ENCODE assay signal across 13 cellular contexts in the genomic region with DNA sequence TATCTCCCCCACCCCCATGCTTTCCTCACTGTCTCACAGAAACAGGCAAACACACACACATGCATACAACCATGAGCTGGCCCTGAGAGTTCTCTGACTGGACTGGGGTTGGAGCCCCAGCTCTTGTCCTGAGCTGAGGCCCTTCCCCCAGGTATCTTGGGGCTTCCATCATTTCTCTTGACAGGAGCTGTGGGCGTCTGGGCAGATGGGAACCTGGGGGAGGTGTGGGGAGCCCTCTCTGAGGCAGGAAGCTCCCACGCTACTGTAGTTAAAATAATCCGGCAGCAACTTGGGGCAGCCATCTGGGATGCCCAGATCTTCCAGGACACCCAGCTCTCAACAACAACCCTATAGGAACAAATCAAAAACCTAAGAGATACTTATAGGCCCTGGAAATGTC. TPM values are rescaled to one million over a fixed set of nuclear protein-coding genes. Genes with fewer than 3 reads are reported as not detected.
A peak's percentile ranks its signal among the peaks of the same experiment; 100 is the strongest.
DNase-seq lines count a peak whose midpoint lies in the region; ATAC-seq and TF ChIP-seq lines count a peak whose summit lies in the region.
"Had no signal": no experiment of that assay in that cellular context is flagged by ENCODE, and none has a peak within 500 bp of the region (broad histone marks: within the 10 kb centered on the region; RNA-seq: fewer than 3 reads in every experiment).

No MANE protein-coding gene starts in this region.

- H3K4me3 Mint-ChIP-seq in CD14-positive monocyte (peak overlapping the region; percentile 31 to 88), memory B cell (peak overlapping the region; percentile 25)
- H3K4me3 Mint-ChIP-seq: central memory CD8-positive, alpha-beta T cell; mesothelial cell of epicardium had no signal

- H3K9me3 ChIP-seq in WERI-Rb-1 (ENCODE audit: severe bottlenecking) = no peaks in the 10 kb centered on the region
- H3K9me3 ChIP-seq: Peyer's patch had no signal

- H3K36me3 Mint-ChIP-seq in CD14-positive monocyte (no peaks in the 10 kb centered on the region), memory B cell (no peaks in the 10 kb centered on the region)
- H3K36me3 Mint-ChIP-seq: mesothelial cell of epicardium had no signal

- peaks cover 71% of the 10 kb centered on the region for H3K4me1 Mint-ChIP-seq in CD14-positive monocyte
- H3K4me1 Mint-ChIP-seq in memory B cell = peaks cover 35% of the 10 kb centered on the region

- no peak for TF ChIP-seq CTCF in CD14-positive monocyte (IDR thresholded peaks at IDR 0.05)
- TF ChIP-seq CTCF in GM06990 (IDR thresholded peaks at IDR 0.05; ENCODE audit: insufficient read depth, low read length, poor library complexity, severe bottlenecking) = no peak
- TF ChIP-seq CTCF in WERI-Rb-1 (IDR thresholded peaks at IDR 0.05; ENCODE audit: low read depth, low read length) = no peak

- peaks cover 1 to 2% (median 1%) of the 10 kb centered on the region in 3 donors for H3K27me3 Mint-ChIP-seq in CD14-positive monocyte (ENCODE audit: low read depth in 3 of 3)
- H3K27me3 Mint-ChIP-seq in memory B cell = no peaks in the 10 kb centered on the region
- H3K27me3 Mint-ChIP-seq: central memory CD8-positive, alpha-beta T cell had no signal

- no peak for DNase-seq in CD14-positive monocyte (ENCODE audit: low spot score)
- DNase-seq in GM06990 (ENCODE audit: extremely low read depth, insufficient read length) = no peak
- peak; percentile 98 for DNase-seq in WERI-Rb-1
- DNase-seq in memory B cell (ENCODE audit: low spot score in 2 of 2) = no peak
- DNase-seq in nucleus accumbens (lab: John Stamatoyannopoulos, UW) = no peak
- DNase-seq: GOT3; Peyer's patch; stimulated activated naive CD4-positive, alpha-beta T cell treated with Interleukin-2 at 50 U/mL for 16 hours had no signal

- peaks cover 0 to 2% (median 0%) of the 10 kb centered on the region in 7 donors for H3K9me3 Mint-ChIP-seq in CD14-positive monocyte
- H3K9me3 Mint-ChIP-seq in memory B cell = no peaks in the 10 kb centered on the region
- H3K9me3 Mint-ChIP-seq: central memory CD8-positive, alpha-beta T cell; mesothelial cell of epicardium had no signal

- H3K36me3 ChIP-seq in GM06990 (ENCODE audit: control insufficient read depth, insufficient read depth, low read length) (no peaks in the 10 kb centered on the region), WERI-Rb-1 (peaks cover 24% of the 10 kb centered on the region)
- H3K36me3 ChIP-seq: Peyer's patch had no signal

- H3K27me3 ChIP-seq in GM06990 (replicated peaks; ENCODE audit: control insufficient read depth, insufficient read depth, low read length) (no peaks in the 10 kb centered on the region), WERI-Rb-1 (ENCODE audit: insufficient read depth, low read depth, severe bottlenecking) (no peaks in the 10 kb centered on the region)
- H3K27me3 ChIP-seq: Peyer's patch had no signal

- peak overlapping the region; percentile 89 for H3K27ac ChIP-seq in WERI-Rb-1

- peak overlapping the region in 5 of 7 donors; percentile 16 to 74 (median 26) for H3K27ac Mint-ChIP-seq in CD14-positive monocyte
- H3K27ac Mint-ChIP-seq in memory B cell = peak overlapping the region; percentile 62

- no peak for ATAC-seq in memory B cell (ENCODE audit: low read depth)
- no peak for ATAC-seq in GM21619 (IDR thresholded peaks at IDR 0.05; ENCODE audit: unreplicated experiment)
- ATAC-seq in HG03135 (IDR thresholded peaks at IDR 0.05; ENCODE audit: unreplicated experiment) = no peak
- no peak for ATAC-seq in GM21381 (IDR thresholded peaks at IDR 0.05; ENCODE audit: unreplicated experiment)

- peak overlapping the region; percentile 13; the same call in 1 of the 2 replicates for H3K4me3 ChIP-seq in GM06990 (replicated peaks; ENCODE audit: low read depth, low read length)
- H3K4me3 ChIP-seq in WERI-Rb-1 (ENCODE audit: low read depth, low read length) = peak overlapping the region; percentile 58
- H3K4me3 ChIP-seq: Peyer's patch had no signal

- intact Hi-C loops in CD14-positive monocyte (cut with micrococcal nuclease) = no loop called here

RNA-seq across cellular contexts. Expression of a gene that starts 2.7 kb away (rescaled TPM):
- under 1 TPM; 0.18 to 0.30 TPM for polyA plus RNA-seq in CD14-positive monocyte
